ENCODE assay signal across 1 cellular context in the genomic region with DNA sequence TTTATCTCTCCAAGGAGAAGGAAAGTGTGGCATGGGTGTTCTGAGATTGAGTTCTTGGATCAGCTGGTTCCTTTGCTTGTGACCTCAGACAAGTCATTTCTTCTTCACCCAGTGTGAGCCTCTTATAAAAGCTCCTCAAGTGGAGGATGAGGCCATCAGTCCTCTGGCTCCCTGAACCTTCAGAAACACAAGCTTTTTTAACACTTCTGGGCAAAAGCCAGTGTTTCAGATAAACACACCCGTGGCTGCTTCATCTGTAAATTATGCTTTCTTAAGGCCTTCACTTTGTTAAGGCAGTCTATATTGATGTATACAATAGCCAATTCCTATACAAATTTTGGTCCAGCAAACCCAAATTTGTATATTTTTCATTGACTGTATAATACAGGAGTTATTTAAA.
TF ChIP-seq lines count a peak whose summit lies in the region.

No MANE protein-coding gene starts in this region.

TF ChIP-seq in SK-N-SH, 30 proteins besides CTCF, POLR2A, EP300 and RAD21 (continued from another document):
- TF ChIP-seq, protein P1, sequence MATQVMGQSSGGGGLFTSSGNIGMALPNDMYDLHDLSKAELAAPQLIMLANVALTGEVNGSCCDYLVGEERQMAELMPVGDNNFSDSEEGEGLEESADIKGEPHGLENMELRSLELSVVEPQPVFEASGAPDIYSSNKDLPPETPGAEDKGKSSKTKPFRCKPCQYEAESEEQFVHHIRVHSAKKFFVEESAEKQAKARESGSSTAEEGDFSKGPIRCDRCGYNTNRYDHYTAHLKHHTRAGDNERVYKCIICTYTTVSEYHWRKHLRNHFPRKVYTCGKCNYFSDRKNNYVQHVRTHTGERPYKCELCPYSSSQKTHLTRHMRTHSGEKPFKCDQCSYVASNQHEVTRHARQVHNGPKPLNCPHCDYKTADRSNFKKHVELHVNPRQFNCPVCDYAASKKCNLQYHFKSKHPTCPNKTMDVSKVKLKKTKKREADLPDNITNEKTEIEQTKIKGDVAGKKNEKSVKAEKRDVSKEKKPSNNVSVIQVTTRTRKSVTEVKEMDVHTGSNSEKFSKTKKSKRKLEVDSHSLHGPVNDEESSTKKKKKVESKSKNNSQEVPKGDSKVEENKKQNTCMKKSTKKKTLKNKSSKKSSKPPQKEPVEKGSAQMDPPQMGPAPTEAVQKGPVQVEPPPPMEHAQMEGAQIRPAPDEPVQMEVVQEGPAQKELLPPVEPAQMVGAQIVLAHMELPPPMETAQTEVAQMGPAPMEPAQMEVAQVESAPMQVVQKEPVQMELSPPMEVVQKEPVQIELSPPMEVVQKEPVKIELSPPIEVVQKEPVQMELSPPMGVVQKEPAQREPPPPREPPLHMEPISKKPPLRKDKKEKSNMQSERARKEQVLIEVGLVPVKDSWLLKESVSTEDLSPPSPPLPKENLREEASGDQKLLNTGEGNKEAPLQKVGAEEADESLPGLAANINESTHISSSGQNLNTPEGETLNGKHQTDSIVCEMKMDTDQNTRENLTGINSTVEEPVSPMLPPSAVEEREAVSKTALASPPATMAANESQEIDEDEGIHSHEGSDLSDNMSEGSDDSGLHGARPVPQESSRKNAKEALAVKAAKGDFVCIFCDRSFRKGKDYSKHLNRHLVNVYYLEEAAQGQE (IDR thresholded peaks at IDR 0.05; ENCODE audit: low read depth, low read length), result no peak
- TF ChIP-seq JUND (IDR thresholded peaks at IDR 0.05), result no peak
- TF ChIP-seq TAF1 (IDR thresholded peaks at IDR 0.05; ENCODE audit: borderline replicate concordance, low read depth, low read length), result no peak
- TF ChIP-seq FOXJ3 (CRISPR knock-in tag; IDR thresholded peaks at IDR 0.05), result no peak
- TF ChIP-seq, protein P2, sequence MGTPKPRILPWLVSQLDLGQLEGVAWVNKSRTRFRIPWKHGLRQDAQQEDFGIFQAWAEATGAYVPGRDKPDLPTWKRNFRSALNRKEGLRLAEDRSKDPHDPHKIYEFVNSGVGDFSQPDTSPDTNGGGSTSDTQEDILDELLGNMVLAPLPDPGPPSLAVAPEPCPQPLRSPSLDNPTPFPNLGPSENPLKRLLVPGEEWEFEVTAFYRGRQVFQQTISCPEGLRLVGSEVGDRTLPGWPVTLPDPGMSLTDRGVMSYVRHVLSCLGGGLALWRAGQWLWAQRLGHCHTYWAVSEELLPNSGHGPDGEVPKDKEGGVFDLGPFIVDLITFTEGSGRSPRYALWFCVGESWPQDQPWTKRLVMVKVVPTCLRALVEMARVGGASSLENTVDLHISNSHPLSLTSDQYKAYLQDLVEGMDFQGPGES (IDR thresholded peaks at IDR 0.05; ENCODE audit: low read depth, low read length), result no peak
